8 cellular contexts compared by ENCODE assay signal in the genomic region with DNA sequence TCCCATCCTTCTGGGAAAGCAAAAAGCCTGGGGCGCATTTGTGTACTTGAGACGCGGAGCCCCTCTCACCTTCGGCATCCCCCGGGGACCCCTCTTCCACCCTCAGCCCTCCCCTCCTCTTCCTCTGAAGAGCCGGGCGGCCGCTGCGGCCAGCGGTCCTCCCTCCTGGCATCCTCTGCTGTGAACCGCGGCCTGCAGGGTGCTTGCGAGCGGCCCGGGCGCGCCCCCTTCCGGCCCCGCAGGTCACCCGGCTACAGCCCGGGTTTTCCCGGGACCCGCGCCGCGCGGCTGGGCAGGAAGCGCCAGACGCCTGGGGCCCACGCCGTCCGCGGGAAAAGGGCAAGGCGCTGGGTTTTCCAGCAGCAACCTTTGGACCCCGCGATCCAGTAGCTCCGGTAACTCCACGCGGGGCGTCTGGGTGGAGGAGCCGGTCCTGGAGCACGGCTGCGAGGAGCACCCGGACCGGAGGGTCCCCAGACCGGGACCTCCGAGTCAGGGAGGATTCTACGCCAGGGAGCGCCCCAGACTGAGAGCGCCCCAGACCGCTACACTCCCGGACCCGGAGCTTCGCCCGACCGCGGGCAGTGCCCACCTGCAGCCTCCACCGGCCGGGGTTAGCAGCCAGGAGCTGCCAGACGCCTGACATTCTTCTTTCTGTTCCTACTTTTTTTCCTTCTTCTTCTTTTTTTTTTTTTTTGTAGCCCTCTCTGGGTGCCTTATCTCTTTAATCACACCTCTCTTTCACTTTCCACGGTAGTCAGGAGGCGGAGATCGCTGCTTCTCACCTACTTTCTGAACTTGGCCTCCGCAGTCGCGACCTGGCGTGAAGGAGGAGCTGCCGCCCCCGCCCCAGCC. TPM values are rescaled to one million over a fixed set of nuclear protein-coding genes. Genes with fewer than 3 reads are reported as not detected.
A peak's percentile ranks its signal among the peaks of the same experiment; 100 is the strongest.
DNase-seq lines count a peak whose midpoint lies in the region; ATAC-seq and TF ChIP-seq lines count a peak whose summit lies in the region.

A gene with protein sequence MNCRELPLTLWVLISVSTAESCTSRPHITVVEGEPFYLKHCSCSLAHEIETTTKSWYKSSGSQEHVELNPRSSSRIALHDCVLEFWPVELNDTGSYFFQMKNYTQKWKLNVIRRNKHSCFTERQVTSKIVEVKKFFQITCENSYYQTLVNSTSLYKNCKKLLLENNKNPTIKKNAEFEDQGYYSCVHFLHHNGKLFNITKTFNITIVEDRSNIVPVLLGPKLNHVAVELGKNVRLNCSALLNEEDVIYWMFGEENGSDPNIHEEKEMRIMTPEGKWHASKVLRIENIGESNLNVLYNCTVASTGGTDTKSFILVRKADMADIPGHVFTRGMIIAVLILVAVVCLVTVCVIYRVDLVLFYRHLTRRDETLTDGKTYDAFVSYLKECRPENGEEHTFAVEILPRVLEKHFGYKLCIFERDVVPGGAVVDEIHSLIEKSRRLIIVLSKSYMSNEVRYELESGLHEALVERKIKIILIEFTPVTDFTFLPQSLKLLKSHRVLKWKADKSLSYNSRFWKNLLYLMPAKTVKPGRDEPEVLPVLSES (plus strand): TSS at position 271 of the 855 bp plus-strand sequence. CDS start 6,865 bp downstream, outside the sequence.

- H4K20me1 ChIP-seq in KMS-11 (ENCODE audit: insufficient read depth) = no peaks in the 10 kb centered on the region

- H3K4me2 ChIP-seq in KMS-11 = peak within 1 kb of the TSS; percentile 47; the same call in 1 of the 2 replicates

- intact Hi-C loops in ascending aorta (cut with DNase I) (loop anchor here (2.0 to 10.0 kb wide), 4 partner anchors 53 to 333 kb away; a partner anchor contains a TSS), sciatic nerve (cut with DNase I) (no loop called here)

- no peaks in the 10 kb centered on the region for H3K9me3 ChIP-seq in ascending aorta

- peak within 1 kb of the TSS; percentile 75 for H2AFZ ChIP-seq in KMS-11 (ENCODE audit: low read depth)

- DNase-seq in GF-D8 (lab: John Stamatoyannopoulos, UW) = peak; percentile 53
- DNase-seq in T-helper 2 cell = peak; percentile 48 to 81 (median 53)
- DNase-seq in ascending aorta (ENCODE audit: low spot score in 2 of 2) = peak; percentile 10 to 84
- DNase-seq in hippocampal formation (lab: John Stamatoyannopoulos, UW) = peak; percentile 28 to 48
- DNase-seq in sciatic nerve (ENCODE audit: low spot score) = peak; percentile 86
- no peak for DNase-seq in GM19240 (ENCODE audit: insufficient read length, low spot score)

- H3K9ac ChIP-seq in KMS-11 = peak within 1 kb of the TSS; percentile 51; the same call in 1 of the 2 replicates

- H3K27ac ChIP-seq in KMS-11 (no peak within 1 kb of the TSS), ascending aorta (peak within 1 kb of the TSS; percentile 58 to 71)

- ATAC-seq in GM21737 (IDR thresholded peaks at IDR 0.05; ENCODE audit: unreplicated experiment) (peak; percentile 94), sciatic nerve (peak; percentile 97)

- no peaks in the 10 kb centered on the region for H3K79me2 ChIP-seq in KMS-11 (ENCODE audit: insufficient read depth, low read depth)

- H3K36me3 ChIP-seq in KMS-11 (ENCODE audit: insufficient read depth) (no peaks in the 10 kb centered on the region), ascending aorta (no peaks in the 10 kb centered on the region)

- H3K4me3 ChIP-seq in KMS-11 (IDR thresholded peaks at IDR 0.05; ENCODE audit: insufficient read depth, low read depth, low read length) = peak within 1 kb of the TSS; percentile 41
- H3K4me3 ChIP-seq in ascending aorta = peak within 1 kb of the TSS; percentile 66 to 91

- TF ChIP-seq CTCF in KMS-11 (conservative IDR thresholded peaks at IDR 0.05; ENCODE audit: low read depth, low read length) (peak; percentile 75), ascending aorta (IDR thresholded peaks at IDR 0.05) (peak; percentile 74 to 94 (median 89))

- H3K4me1 ChIP-seq in KMS-11 (ENCODE audit: low read depth, poor library complexity, severe bottlenecking) (peaks cover 8% of the 10 kb centered on the region), ascending aorta (peaks cover 2 to 3% of the 10 kb centered on the region in 2 donors)

- H3K27me3 ChIP-seq in KMS-11 (ENCODE audit: insufficient read depth, low read depth) (no peaks in the 10 kb centered on the region), ascending aorta (no peaks in the 10 kb centered on the region)

RNA-seq across cellular contexts. Expression of the gene that starts here (rescaled TPM):
- total RNA-seq in ascending aorta (1.9 TPM), sciatic nerve (4.9 TPM)
